Comparison of ENCODE assay signal across 18 cellular contexts in the genomic region with DNA sequence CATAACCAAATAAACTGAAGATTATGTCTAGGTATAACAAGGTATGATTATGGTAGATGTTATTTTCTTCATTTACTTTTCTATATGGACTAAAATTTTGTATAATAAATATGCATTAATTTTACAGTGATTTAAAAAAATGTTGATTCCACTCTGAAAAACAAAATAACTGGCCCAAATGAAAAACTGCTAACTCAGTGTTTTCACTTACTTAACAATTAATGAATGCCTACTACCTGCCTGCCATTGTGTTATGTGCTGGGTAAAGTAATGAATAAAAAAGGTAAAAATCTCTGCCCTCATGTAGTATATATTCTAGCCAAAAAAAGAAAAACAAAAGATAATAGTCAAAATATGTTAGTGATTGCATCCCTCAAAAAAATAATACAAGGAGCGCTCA. TPM values are rescaled to one million over a fixed set of nuclear protein-coding genes. Genes with fewer than 3 reads are reported as not detected.
A peak's percentile ranks its signal among the peaks of the same experiment; 100 is the strongest.
DNase-seq lines count a peak whose midpoint lies in the region; ATAC-seq, FAIRE-seq and TF ChIP-seq lines count a peak whose summit lies in the region.
"Had no signal": no experiment of that assay in that cellular context is flagged by ENCODE, and none has a peak within 500 bp of the region (broad histone marks: within the 10 kb centered on the region; RNA-seq: fewer than 3 reads in every experiment).

No MANE protein-coding gene starts in this region.

- H3K9me3 ChIP-seq in stomach (no peaks in the 10 kb centered on the region), OCI-LY7 (ENCODE audit: low read length) (no peaks in the 10 kb centered on the region)
- H3K9me3 ChIP-seq: Caco-2, HAP-1 had no signal

- H3K4me2 ChIP-seq in OCI-LY7 (ENCODE audit: low read length): no peak overlapping the region

- peak overlapping the region in 15 of 59 donors; percentile 2 to 46 (median 18) for H3K4me3 ChIP-seq in dorsolateral prefrontal cortex
- H3K4me3 ChIP-seq in stomach: no peak overlapping the region
- no peak overlapping the region for H3K4me3 ChIP-seq in OCI-LY7 (ENCODE audit: low read depth, low read length, poor library complexity, severe bottlenecking)
- H3K4me3 ChIP-seq: HAP-1 had no signal

- DNase-seq in dorsolateral prefrontal cortex (no peak), stomach (no peak), OCI-LY7 (ENCODE audit: low spot score) (no peak)
- DNase-seq: ACHN; Caco-2; CD4-positive, alpha-beta T cell; GDM1; KBM-7 had no signal

- no peak for TF ChIP-seq EP300 in stomach (IDR thresholded peaks at IDR 0.05)

- H3K27ac ChIP-seq in dorsolateral prefrontal cortex: peak overlapping the region in 55 of 59 donors; percentile 4 to 93 (median 75)
- H3K27ac ChIP-seq in temporal lobe (ENCODE audit: low read depth, low read length): peak overlapping the region; percentile 5
- no peak overlapping the region for H3K27ac ChIP-seq in stomach
- no peak overlapping the region for H3K27ac ChIP-seq in OCI-LY7 (ENCODE audit: low read depth, low read length, poor library complexity, severe bottlenecking)
- H3K27ac ChIP-seq: C4-2B had no signal

- no peaks in the 10 kb centered on the region for H3K36me3 ChIP-seq in stomach
- no peaks in the 10 kb centered on the region for H3K36me3 ChIP-seq in OCI-LY7 (ENCODE audit: insufficient read depth, low read length)
- H3K36me3 ChIP-seq: HAP-1 had no signal

- peak; percentile 27 for FAIRE-seq in G401.6 (lab: Jason Lieb, UNC)
- peak; percentile 20 for FAIRE-seq in TTC549 (lab: Jason Lieb, UNC)
- FAIRE-seq: D721Med, GM12892, GM18507 had no signal

- no peak for TF ChIP-seq POLR2A in stomach (IDR thresholded peaks at IDR 0.05)

- ATAC-seq in GM18868 (IDR thresholded peaks at IDR 0.05; ENCODE audit: unreplicated experiment): no peak

- CTCF ChIA-PET in OCI-LY7 (lab: Charles Lee; ENCODE audit: unreplicated experiment): no interaction called here

- H3K27me3 ChIP-seq in dorsolateral prefrontal cortex: no peaks in the 10 kb centered on the region
- H3K27me3 ChIP-seq in stomach: no peaks in the 10 kb centered on the region

- H3K79me2 ChIP-seq in OCI-LY7 (ENCODE audit: insufficient read depth, low read depth, low read length): no peaks in the 10 kb centered on the region

- H3K4me1 ChIP-seq in stomach: no peaks in the 10 kb centered on the region
- no peaks in the 10 kb centered on the region for H3K4me1 ChIP-seq in OCI-LY7 (ENCODE audit: insufficient read depth, low read length, poor library complexity, severe bottlenecking)
- H3K4me1 ChIP-seq: Caco-2, HAP-1 had no signal

- H3K9me2 ChIP-seq in OCI-LY7 (ENCODE audit: insufficient read depth, low read length): no peaks in the 10 kb centered on the region

- POLR2A ChIA-PET in OCI-LY7 (lab: Charles Lee): no interaction called here

- no peak overlapping the region for H2AFZ ChIP-seq in OCI-LY7 (ENCODE audit: low read length)

- intact Hi-C loops in dorsolateral prefrontal cortex (cut with DNase I) (no loop called here), stomach (cut with DNase I; ENCODE audit: low total_unique reads) (no loop called here), OCI-LY7 (cut with micrococcal nuclease; ENCODE audit: unreplicated experiment) (no loop called here)

- BruUV-seq in OCI-LY7 (replicated peaks; lab: Mats Ljungman, UMichigan): no TSS peak

- no peaks in the 10 kb centered on the region for H4K20me1 ChIP-seq in OCI-LY7 (ENCODE audit: insufficient read depth, low read length)

- TF ChIP-seq CTCF in dorsolateral prefrontal cortex (IDR thresholded peaks at IDR 0.05 in 54 of 56, conservative IDR thresholded peaks at IDR 0.05 in 2 of 56; ENCODE audit: low read depth in 1 of 56, partially characterized antibody in 56 of 56): no peak
- TF ChIP-seq CTCF in stomach (IDR thresholded peaks at IDR 0.05): no peak
- no peak for TF ChIP-seq CTCF in OCI-LY7 (conservative IDR thresholded peaks at IDR 0.05; ENCODE audit: low read length)

- WGBS in stomach, 5 donors: 81 to 95% (median 92%) methylated on average over 1 of the region's 1 CpG

RNA-seq across cellular contexts. Expression of a gene that starts 29.6 kb away (rescaled TPM):
- total RNA-seq in dorsolateral prefrontal cortex (1 to 10 TPM in 118 of 120 experiments, under 1 TPM in 2; 0.81 to 5.3 (median 2.5) TPM), temporal lobe (2.5 TPM), stomach (1 to 10 TPM in 3 of 5 donors, not detected in 2; 1.8 to 5.9 (median 5.1) TPM), OCI-LY7 (2022) (1.3 and 2.1 TPM in 2 replicates)
- polyA plus RNA-seq in stomach: 1 to 10 TPM; 1.5 to 3.4 (median 2.4) TPM
- 0.25 and 0.31 TPM in 2 replicates for total RNA-seq in OCI-LY7 (2014; rRNA removed; shearing (Covaris generic))
- polyA plus RNA-seq: BJ had no signal

RNA-seq across cellular contexts. Expression of a gene that starts 42.8 kb away (rescaled TPM):
- 10 to 100 TPM; 18.6 to 47.7 (median 28.7) TPM for total RNA-seq in dorsolateral prefrontal cortex
- 9.8 TPM for total RNA-seq in temporal lobe
- 10 to 100 TPM in 3 of 5 donors, 1 to 10 TPM in 2; 3.8 to 19.3 (median 10.3) TPM for total RNA-seq in stomach
- 1 to 10 TPM; 1.3 to 5.8 (median 1.8) TPM for polyA plus RNA-seq in stomach
- 3.8 and 13.3 TPM in 2 replicates for total RNA-seq in OCI-LY7 (2014; rRNA removed; shearing (Covaris generic))
- 10.8 and 14.1 TPM in 2 replicates for total RNA-seq in OCI-LY7 (2022)

RNA-seq across cellular contexts. Expression of a gene that starts 42.8 kb away (rescaled TPM):
- total RNA-seq in dorsolateral prefrontal cortex (10 to 100 TPM in 78 of 120 experiments, 1 to 10 TPM in 42; 3.8 to 24.2 (median 11.3) TPM), temporal lobe (6.4 TPM), stomach (10 to 100 TPM in 3 of 5 donors, 1 to 10 TPM in 2; 4.5 to 31.7 (median 11.0) TPM), OCI-LY7 (2022) (11.9 and 12.7 TPM in 2 replicates)
- 10 to 100 TPM in 2 of 3 donors, 1 to 10 TPM in 1; 8.0 to 12.7 (median 11.5) TPM for polyA plus RNA-seq in stomach
- total RNA-seq in OCI-LY7 (2014; rRNA removed; shearing (Covaris generic)): 7.9 and 12.5 TPM in 2 replicates

Comparison
In these comparisons a context has a peak if more than half of its experiments do, and no peak if none do; other contexts are left out.
1. H3K27ac ChIP-seq: peak in dorsolateral prefrontal cortex (55 of 59) and temporal lobe (single experiment); none in stomach (0 of 5) and OCI-LY7 (single experiment).